Comparison of ENCODE assay signal across 13 cellular contexts in the genomic region with DNA sequence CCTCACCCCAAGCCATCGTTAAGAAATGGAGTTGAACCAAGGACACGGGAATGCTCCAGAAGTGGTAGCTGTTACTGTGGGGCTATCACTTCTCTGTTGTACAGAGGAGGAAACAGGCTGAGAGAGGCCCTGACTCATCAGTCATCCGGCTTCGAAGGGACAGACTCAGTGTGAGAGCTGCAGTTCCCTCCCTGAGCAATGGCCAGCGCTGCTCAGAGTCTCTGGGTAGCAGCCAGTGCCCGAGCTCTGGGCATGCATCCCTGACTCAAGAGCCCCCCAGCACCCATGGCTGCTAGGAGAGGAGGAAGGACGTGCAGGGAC.
DNase-seq lines count a peak whose midpoint lies in the region; ATAC-seq and TF ChIP-seq lines count a peak whose summit lies in the region.
"Had no signal": no experiment of that assay in that cellular context is flagged by ENCODE, and none has a peak within 500 bp of the region (broad histone marks: within the 10 kb centered on the region; RNA-seq: fewer than 3 reads in every experiment).

No MANE protein-coding gene starts in this region.

- peaks cover 4% of the 10 kb centered on the region for H3K4me1 ChIP-seq in IMR-90 (ENCODE audit: control insufficient read depth, insufficient read depth, low read length)
- H3K4me1 ChIP-seq: esophagus squamous epithelium had no signal

- H3K79me1 ChIP-seq in IMR-90 (ENCODE audit: low read depth in 1 of 2, low read length in 2 of 2), result no peaks in the 10 kb centered on the region; a peak in 1 of 4 replicates

- 80% methylated on average over 1 of the region's 7 CpGs; no CpG with 5 or more reads in 1 of the 2 experiments for WGBS in IMR-90 (ENCODE audit: extremely low coverage in 2 of 2, insufficient read length in 1 of 2), 2 experiments

- no peak overlapping the region for H2BK5ac ChIP-seq in IMR-90 (ENCODE audit: low read depth, low read length, poor library complexity, severe bottlenecking)

- TF ChIP-seq POLR2A in IMR-90 (IDR thresholded peaks at IDR 0.05; ENCODE audit: low read depth, low read length), result no peak

- H3K4me3 ChIP-seq in IMR-90 (ENCODE audit: insufficient read depth, low read depth, low read length) (no peak overlapping the region), choroid plexus epithelial cell (ENCODE audit: low read depth, low read length) (no peak overlapping the region)
- H3K4me3 ChIP-seq: esophagus squamous epithelium had no signal

- H2AFZ ChIP-seq in IMR-90 (replicated peaks; ENCODE audit: low read length, poor library complexity), result no peak overlapping the region

- ATAC-seq in IMR-90 (ENCODE audit: low read depth) (peak; percentile 97), HG03342 (IDR thresholded peaks at IDR 0.05; ENCODE audit: unreplicated experiment) (no peak), HG03439 (IDR thresholded peaks at IDR 0.05; ENCODE audit: unreplicated experiment) (no peak)

- in situ Hi-C loops in IMR-90 (cut with MboI; ENCODE audit: low sequenced_read_pairs), result no loop called here

- H3K56ac ChIP-seq in IMR-90 (ENCODE audit: extremely low read depth, insufficient read depth, low read length), result no peak overlapping the region

- CTCF ChIA-PET in IMR-90 (lab: Yijun Ruan, JAX), result no interaction called here

- TF ChIP-seq RAD21 in IMR-90 (IDR thresholded peaks at IDR 0.05; ENCODE audit: low read length), result no peak

- H3K9me1 ChIP-seq in IMR-90 (ENCODE audit: insufficient read depth, low read length), result peaks cover 14% of the 10 kb centered on the region

- H4K5ac ChIP-seq in IMR-90 (ENCODE audit: low read depth, low read length), result no peak overlapping the region

- no peak overlapping the region for H2BK20ac ChIP-seq in IMR-90 (ENCODE audit: low read depth, low read length)

- dilution Hi-C loops in IMR-90 (cut with HindIII; ENCODE audit: low sequenced_read_pairs, unreplicated experiment), result no loop called here

- H3K18ac ChIP-seq in IMR-90 (ENCODE audit: low read depth, low read length), result no peak overlapping the region

- BruUV-seq in IMR-90 (replicated peaks; lab: Mats Ljungman, UMichigan), result no TSS peak

- H2BK120ac ChIP-seq in IMR-90 (ENCODE audit: low read depth, low read length), result no peak overlapping the region

- no peaks in the 10 kb centered on the region for H3K27me3 ChIP-seq in IMR-90 (ENCODE audit: control insufficient read depth, insufficient read depth, low read length)
- H3K27me3 ChIP-seq: esophagus squamous epithelium, neutrophil had no signal

- no peaks in the 10 kb centered on the region for H3K9me3 ChIP-seq in IMR-90 (ENCODE audit: control insufficient read depth, insufficient read depth, low read length)
- H3K9me3 ChIP-seq: esophagus squamous epithelium, neutrophil had no signal

- POLR2A ChIA-PET in IMR-90 (lab: Charles Lee; ENCODE audit: unreplicated experiment), result no interaction called here

- H4K8ac ChIP-seq in IMR-90 (ENCODE audit: low read depth in 2 of 2, low read length in 2 of 2), result no peak overlapping the region

- intact Hi-C loops in IMR-90 (cut with micrococcal nuclease), result no loop called here

- no peak overlapping the region for H2AK5ac ChIP-seq in IMR-90 (ENCODE audit: low read depth, low read length)

- peak overlapping the region; percentile 38 for H2AK9ac ChIP-seq in IMR-90 (replicated peaks; ENCODE audit: low read depth, low read length, poor library complexity)

- no peak overlapping the region for H3K27ac ChIP-seq in IMR-90 (ENCODE audit: insufficient read depth, low read length)
- H3K27ac ChIP-seq: esophagus squamous epithelium, neutrophil had no signal

- H3K14ac ChIP-seq in IMR-90 (replicated peaks; ENCODE audit: low read depth, low read length), result no peak overlapping the region

- H4K20me1 ChIP-seq in IMR-90 (ENCODE audit: insufficient read depth, low read length), result no peaks in the 10 kb centered on the region; the same call in 1 of the 2 replicates

- no peak overlapping the region for H3K9ac ChIP-seq in IMR-90 (ENCODE audit: low read depth, low read length)

- DNase-seq in AG08396 (ENCODE audit: low spot score) (peak; percentile 50), IMR-90 (peak; percentile 73), choroid plexus epithelial cell (ENCODE audit: low read depth) (peak; percentile 74), medulla oblongata (ENCODE audit: extremely low spot score) (peak; percentile 70), NCI-H226 (no peak), SIG-M5 treated with dmso at 0.1 percent for 504 hours (lab: John Stamatoyannopoulos, UW; ENCODE audit: unreplicated experiment) (no peak)
- DNase-seq: activated T-cell treated with anti-CD3 and anti-CD28 coated beads, Interleukin-2, amount 50 U/mL, for 1 hour; esophagus squamous epithelium; NCI-H1092 treated with DMSO at 0.1 percent for 48 hours; NCI-H524 treated with DMSO at 0.1 percent for 48 hours had no signal

- H3K4ac ChIP-seq in IMR-90 (ENCODE audit: low read depth, low read length), result no peak overlapping the region

- no peak overlapping the region for H3K23ac ChIP-seq in IMR-90 (ENCODE audit: low read depth, low read length)

- 0 out of 2 replicates have a peak overlapping the region, but pooled peaks have one; percentile 11 for H3K4me2 ChIP-seq in IMR-90 (ENCODE audit: low read depth, low read length)

- H3K36me3 ChIP-seq in IMR-90 (ENCODE audit: control insufficient read depth, insufficient read depth, low read length), result no peaks in the 10 kb centered on the region; the same call in 1 of the 2 replicates

- TF ChIP-seq CTCF in IMR-90 (conservative IDR thresholded peaks at IDR 0.05; ENCODE audit: low read depth, low read length) (no peak), choroid plexus epithelial cell (conservative IDR thresholded peaks at IDR 0.05; ENCODE audit: low read depth, low read length) (no peak)

- no peak overlapping the region for H2BK15ac ChIP-seq in IMR-90 (ENCODE audit: low read depth, low read length)

- no peak overlapping the region for H4K91ac ChIP-seq in IMR-90 (ENCODE audit: insufficient read depth, low read depth, low read length)

TF ChIP-seq in IMR-90, 13 proteins besides CTCF, POLR2A, EP300 and RAD21:
- TF ChIP-seq ELK1 (IDR thresholded peaks at IDR 0.05; ENCODE audit: borderline replicate concordance, low read depth, low read length), result no peak
- TF ChIP-seq NFE2L2 (IDR thresholded peaks at IDR 0.05; ENCODE audit: low read depth, low read length), result no peak
- TF ChIP-seq CHD1 (IDR thresholded peaks at IDR 0.05; ENCODE audit: low read depth, low read length), result no peak
- no peak for TF ChIP-seq FOS (IDR thresholded peaks at IDR 0.05; ENCODE audit: low read depth, low read length)
- no peak for TF ChIP-seq CEBPB (IDR thresholded peaks at IDR 0.05; ENCODE audit: low read depth, low read length)
- TF ChIP-seq, protein P1, sequence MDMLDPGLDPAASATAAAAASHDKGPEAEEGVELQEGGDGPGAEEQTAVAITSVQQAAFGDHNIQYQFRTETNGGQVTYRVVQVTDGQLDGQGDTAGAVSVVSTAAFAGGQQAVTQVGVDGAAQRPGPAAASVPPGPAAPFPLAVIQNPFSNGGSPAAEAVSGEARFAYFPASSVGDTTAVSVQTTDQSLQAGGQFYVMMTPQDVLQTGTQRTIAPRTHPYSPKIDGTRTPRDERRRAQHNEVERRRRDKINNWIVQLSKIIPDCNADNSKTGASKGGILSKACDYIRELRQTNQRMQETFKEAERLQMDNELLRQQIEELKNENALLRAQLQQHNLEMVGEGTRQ (IDR thresholded peaks at IDR 0.05; ENCODE audit: low read depth, low read length), result no peak
- no peak for TF ChIP-seq BHLHE40 (IDR thresholded peaks at IDR 0.05; ENCODE audit: low read depth, low read length)
- TF ChIP-seq MAZ (IDR thresholded peaks at IDR 0.05; ENCODE audit: borderline replicate concordance, low read depth, low read length), result no peak
- no peak for TF ChIP-seq RCOR1 (IDR thresholded peaks at IDR 0.05; ENCODE audit: insufficient replicate concordance, low read length)
- TF ChIP-seq MXI1 (IDR thresholded peaks at IDR 0.05; ENCODE audit: borderline replicate concordance, low read depth, low read length), result no peak
- TF ChIP-seq RFX5 (IDR thresholded peaks at IDR 0.05; ENCODE audit: low read depth, low read length), result no peak
- TF ChIP-seq MAFK (IDR thresholded peaks at IDR 0.05; ENCODE audit: low read depth, low read length), result no peak
- TF ChIP-seq SMC3 (IDR thresholded peaks at IDR 0.05; ENCODE audit: low read depth, low read length), result no peak

Comparison
In these comparisons a context has a peak if more than half of its experiments do, and no peak if none do; other contexts are left out.
1. DNase-seq: peak in AG08396 (single experiment), IMR-90 (single experiment), choroid plexus epithelial cell (single experiment) and medulla oblongata (single experiment); none in NCI-H226 (single experiment) and SIG-M5 treated with dmso at 0.1 percent for 504 hours (single experiment).